In the genomic region with DNA sequence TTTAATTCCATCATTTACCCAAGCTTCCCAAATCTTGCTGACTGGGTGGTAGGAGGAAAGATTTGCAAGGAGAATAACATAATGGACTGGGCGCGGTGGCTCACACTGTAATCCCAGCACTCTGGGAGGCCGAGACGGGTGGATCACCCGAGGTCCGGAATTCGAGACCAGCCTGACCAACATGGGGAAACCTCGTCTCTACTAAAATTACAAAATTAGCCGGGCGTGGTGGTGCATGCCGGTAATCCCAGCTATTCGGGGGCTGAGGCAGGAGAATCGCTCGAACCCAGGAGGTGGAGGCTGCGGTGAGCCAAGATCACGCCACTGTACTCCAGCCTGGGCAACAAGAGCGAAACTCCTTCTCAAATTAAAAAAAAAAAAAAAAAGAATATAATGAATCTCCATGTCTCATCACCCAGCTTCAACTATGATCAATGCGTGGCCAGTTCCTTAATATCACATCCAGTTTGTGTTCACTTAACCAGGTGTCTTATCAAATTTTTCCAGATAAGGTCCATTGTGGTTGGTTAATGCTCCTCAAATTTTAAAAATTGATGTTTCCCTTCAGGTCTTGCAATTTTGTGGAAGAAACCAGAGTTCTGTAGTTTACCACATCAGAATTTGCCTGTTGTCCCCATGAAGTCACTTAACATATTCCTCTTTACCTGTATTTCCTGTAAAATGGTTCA, we compare ENCODE assay signal across 12 cellular contexts. TPM values are rescaled to one million over a fixed set of nuclear protein-coding genes. Genes with fewer than 3 reads are reported as not detected.
DNase-seq lines count a peak whose midpoint lies in the region; ATAC-seq and TF ChIP-seq lines count a peak whose summit lies in the region.
"Had no signal": no experiment of that assay in that cellular context is flagged by ENCODE, and none has a peak within 500 bp of the region (broad histone marks: within the 10 kb centered on the region; RNA-seq: fewer than 3 reads in every experiment).

No MANE protein-coding gene starts in this region.

- peaks cover 91% of the 10 kb centered on the region for H3K36me3 ChIP-seq in SJSA1
- H3K36me3 ChIP-seq in esophagus muscularis mucosa, result peaks cover 61 to 75% (median 71%) of the 10 kb centered on the region in 4 donors

- intact Hi-C loops in activated CD4-positive, alpha-beta T cell treated with anti-CD3 and anti-CD28 coated beads, Interleukin-2, amount 10 ng/mL, durations not matched to agents 24 days and 14 days (cut with micrococcal nuclease), result loop anchor here (1.0 kb wide), 1 partner anchor 49 kb away; the partner anchor contains the start of gene EIF2B5
- intact Hi-C loops in esophagus muscularis mucosa (cut with DNase I), result loop anchor here (5.0 kb wide), 4 partner anchors 37 to 113 kb away; partner anchors contain the start of genes ALG3, EEF1AKMT4 and PSMD2

- H3K4me3 ChIP-seq in SJSA1 (no peak overlapping the region), esophagus muscularis mucosa (no peak overlapping the region)

- peak; percentile 55 for DNase-seq in activated CD4-positive, alpha-beta T cell treated with anti-CD3 and anti-CD28 coated beads, Interleukin-2, amount 10 ng/mL, durations not matched to agents 24 days and 14 days
- DNase-seq in activated CD4-positive, alpha-beta T cell treated with anti-CD3 and anti-CD28 coated beads, Interleukin-2, amount 50 U/mL, for 48 hours, result no peak
- DNase-seq in SJSA1 (ENCODE audit: low read depth in 1 of 2, low spot score in 2 of 2) (no peak), esophagus muscularis mucosa (ENCODE audit: extremely low spot score) (no peak), NCI-H2171 treated with DMSO at 0.1 percent for 48 hours (lab: John Stamatoyannopoulos, UW) (no peak), COR-L47 (lab: John Stamatoyannopoulos, UW) (no peak)
- DNase-seq in stimulated activated effector memory CD8-positive, alpha-beta T cell treated with anti-CD3 and anti-CD28 coated beads, Interleukin-12 subunit alpha, Interleukin-12 subunit beta, amount 100 ng/mL, for 72 hours (ENCODE audit: low spot score in 2 of 2), result no peak
- DNase-seq: NCI-H1436; stimulated activated CD8-positive, alpha-beta memory T cell treated with anti-CD3 and anti-CD28 coated beads, Interleukin-4, amount 100 ng/mL, for 48 hours had no signal

- peaks cover 69% of the 10 kb centered on the region for H3K36me3 Mint-ChIP-seq in activated CD4-positive, alpha-beta T cell treated with anti-CD3 and anti-CD28 coated beads, Interleukin-2, amount 10 ng/mL, durations not matched to agents 24 days and 14 days (ENCODE audit: low read depth)
- peaks cover 94% of the 10 kb centered on the region for H3K36me3 Mint-ChIP-seq in stimulated activated effector memory CD8-positive, alpha-beta T cell treated with anti-CD3 and anti-CD28 coated beads, Interleukin-12 subunit alpha, Interleukin-12 subunit beta, amount 100 ng/mL, for 72 hours

- H3K4me1 ChIP-seq in SJSA1 (replicated peaks) (peaks cover 32% of the 10 kb centered on the region), esophagus muscularis mucosa (peaks cover 32 to 43% (median 37%) of the 10 kb centered on the region in 4 donors)

- H3K27ac ChIP-seq in SJSA1 (peak overlapping the region; percentile 55), esophagus muscularis mucosa (replicated peaks in 1 of 4) (peak overlapping the region; percentile 82 to 88 (median 86))

- no peak for TF ChIP-seq POLR2A in esophagus muscularis mucosa (IDR thresholded peaks at IDR 0.05; ENCODE audit: low read depth)

- peaks cover 28% of the 10 kb centered on the region for H3K4me1 Mint-ChIP-seq in activated CD4-positive, alpha-beta T cell treated with anti-CD3 and anti-CD28 coated beads, Interleukin-2, amount 10 ng/mL, durations not matched to agents 24 days and 14 days
- H3K4me1 Mint-ChIP-seq in stimulated activated effector memory CD8-positive, alpha-beta T cell treated with anti-CD3 and anti-CD28 coated beads, Interleukin-12 subunit alpha, Interleukin-12 subunit beta, amount 100 ng/mL, for 72 hours, result peaks cover 40% of the 10 kb centered on the region

- TF ChIP-seq CTCF in esophagus muscularis mucosa (IDR thresholded peaks at IDR 0.05), result no peak

- no peaks in the 10 kb centered on the region for H3K9me3 Mint-ChIP-seq in activated CD4-positive, alpha-beta T cell treated with anti-CD3 and anti-CD28 coated beads, Interleukin-2, amount 10 ng/mL, durations not matched to agents 24 days and 14 days
- no peaks in the 10 kb centered on the region for H3K9me3 Mint-ChIP-seq in stimulated activated effector memory CD8-positive, alpha-beta T cell treated with anti-CD3 and anti-CD28 coated beads, Interleukin-12 subunit alpha, Interleukin-12 subunit beta, amount 100 ng/mL, for 72 hours

- H3K27me3 Mint-ChIP-seq in activated CD4-positive, alpha-beta T cell treated with anti-CD3 and anti-CD28 coated beads, Interleukin-2, amount 10 ng/mL, durations not matched to agents 24 days and 14 days, result no peaks in the 10 kb centered on the region

- H3K9me3 ChIP-seq in SJSA1 (replicated peaks), result no peaks in the 10 kb centered on the region; the same call in 1 of the 2 replicates
- no peaks in the 10 kb centered on the region for H3K9me3 ChIP-seq in esophagus muscularis mucosa

- ATAC-seq in stimulated activated effector memory CD8-positive, alpha-beta T cell treated with anti-CD3 and anti-CD28 coated beads, Interleukin-12 subunit alpha, Interleukin-12 subunit beta, amount 100 ng/mL, for 72 hours, result no peak
- no peak for ATAC-seq in HG03045 (IDR thresholded peaks at IDR 0.05; ENCODE audit: unreplicated experiment)

- no peak for TF ChIP-seq EP300 in esophagus muscularis mucosa (IDR thresholded peaks at IDR 0.05)

- 95% methylated on average over 18 of the region's 18 CpGs for WGBS in esophagus muscularis mucosa

- peak overlapping the region; percentile 92 for H3K27ac Mint-ChIP-seq in activated CD4-positive, alpha-beta T cell treated with anti-CD3 and anti-CD28 coated beads, Interleukin-2, amount 10 ng/mL, durations not matched to agents 24 days and 14 days
- peak overlapping the region; percentile 97 for H3K27ac Mint-ChIP-seq in stimulated activated effector memory CD8-positive, alpha-beta T cell treated with anti-CD3 and anti-CD28 coated beads, Interleukin-12 subunit alpha, Interleukin-12 subunit beta, amount 100 ng/mL, for 72 hours

- peak overlapping the region; percentile 92 for H3K4me3 Mint-ChIP-seq in activated CD4-positive, alpha-beta T cell treated with anti-CD3 and anti-CD28 coated beads, Interleukin-2, amount 10 ng/mL, durations not matched to agents 24 days and 14 days
- H3K4me3 Mint-ChIP-seq in stimulated activated effector memory CD8-positive, alpha-beta T cell treated with anti-CD3 and anti-CD28 coated beads, Interleukin-12 subunit alpha, Interleukin-12 subunit beta, amount 100 ng/mL, for 72 hours, result peak overlapping the region; percentile 98

- no peaks in the 10 kb centered on the region for H3K27me3 ChIP-seq in SJSA1 (replicated peaks)
- no peaks in the 10 kb centered on the region for H3K27me3 ChIP-seq in esophagus muscularis mucosa

RNA-seq across cellular contexts. Expression of gene ABCF3, which starts 1.3 kb away (rescaled TPM):
- 66.9 and 67.6 TPM in 2 replicates for total RNA-seq in activated CD4-positive, alpha-beta T cell treated with anti-CD3 and anti-CD28 coated beads, Interleukin-2, amount 10 ng/mL, durations not matched to agents 24 days and 14 days
- 19.2 and 28.7 TPM in 2 replicates for total RNA-seq in SJSA1 (2014; rRNA removed; shearing (Covaris generic))
- 10 to 100 TPM; 34.8 to 43.2 (median 36.9) TPM for total RNA-seq in esophagus muscularis mucosa

RNA-seq across cellular contexts. Expression of gene AP2M1, which starts 10.0 kb away (rescaled TPM):
- 241 and 242 TPM in 2 replicates for total RNA-seq in activated CD4-positive, alpha-beta T cell treated with anti-CD3 and anti-CD28 coated beads, Interleukin-2, amount 10 ng/mL, durations not matched to agents 24 days and 14 days
- total RNA-seq in SJSA1 (2014; rRNA removed; shearing (Covaris generic)), result 282 and 609 TPM in 2 replicates
- total RNA-seq in esophagus muscularis mucosa, result 100 to 1,000 TPM; 258 to 397 (median 298) TPM

RNA-seq across cellular contexts. Expression of gene DVL3, which starts 29.5 kb away (rescaled TPM):
- total RNA-seq in activated CD4-positive, alpha-beta T cell treated with anti-CD3 and anti-CD28 coated beads, Interleukin-2, amount 10 ng/mL, durations not matched to agents 24 days and 14 days, result 49.0 and 54.5 TPM in 2 replicates
- 32.2 and 33.6 TPM in 2 replicates for total RNA-seq in SJSA1 (2014; rRNA removed; shearing (Covaris generic))
- total RNA-seq in esophagus muscularis mucosa, result 100 to 1,000 TPM in 2 of 4 donors, 10 to 100 TPM in 2; 64.0 to 119 (median 86.3) TPM

RNA-seq across cellular contexts. Expression of gene VWA5B2, which starts 44.7 kb away (rescaled TPM):
- total RNA-seq in activated CD4-positive, alpha-beta T cell treated with anti-CD3 and anti-CD28 coated beads, Interleukin-2, amount 10 ng/mL, durations not matched to agents 24 days and 14 days, result not detected in 2 replicates
- not detected in 2 replicates for total RNA-seq in SJSA1 (2014; rRNA removed; shearing (Covaris generic))
- under 1 TPM in 3 of 4 donors, not detected in 1; 0.17 to 0.33 (median 0.32) TPM for total RNA-seq in esophagus muscularis mucosa
- total RNA-seq: epithelial cell of proximal tubule, myocyte had no signal

RNA-seq across cellular contexts. Expression of gene EIF2B5, which starts 49.5 kb away (rescaled TPM):
- 72.2 and 74.7 TPM in 2 replicates for total RNA-seq in activated CD4-positive, alpha-beta T cell treated with anti-CD3 and anti-CD28 coated beads, Interleukin-2, amount 10 ng/mL, durations not matched to agents 24 days and 14 days
- 49.5 and 62.3 TPM in 2 replicates for total RNA-seq in SJSA1 (2014; rRNA removed; shearing (Covaris generic))
- 10 to 100 TPM; 29.3 to 39.5 (median 33.8) TPM for total RNA-seq in esophagus muscularis mucosa
